ENCODE assay signal across 1 cellular context in genomic region chr2:237424544-237424943, GRCh38.
TF ChIP-seq lines count a peak whose summit lies in the region.

No MANE protein-coding gene starts in this region.

TF ChIP-seq in IMR-90, 13 proteins besides CTCF, POLR2A, EP300 and RAD21:
- TF ChIP-seq BHLHE40 (IDR thresholded peaks at IDR 0.05; ENCODE audit: low read depth, low read length) (peak; percentile 33; the same call in 1 of the 2 replicates), USF2 (IDR thresholded peaks at IDR 0.05; ENCODE audit: low read depth, low read length) (no peak)
